In genomic region chr1:14403961-14404645, GRCh38 we compare ENCODE assay signal across 21 cellular contexts.
"Had no signal": no experiment of that assay in that cellular context is flagged by ENCODE, and none has a peak within 500 bp of the region (broad histone marks: within the 10 kb centered on the region; RNA-seq: fewer than 3 reads in every experiment).

No MANE protein-coding gene starts in this region.

- H3K27ac ChIP-seq: esophagus muscularis mucosa, prostate gland, tibial nerve had no signal

- H3K4me1 ChIP-seq: esophagus muscularis mucosa, prostate gland, tibial nerve had no signal

- H3K36me3 ChIP-seq: esophagus muscularis mucosa, prostate gland, tibial nerve had no signal

- H3K27me3 ChIP-seq: esophagus muscularis mucosa, tibial nerve had no signal

- H3K9me3 ChIP-seq: prostate gland had no signal

- ATAC-seq: activated CD8-positive, alpha-beta T cell treated with anti-CD3 and anti-CD28 coated beads, Interleukin-2, amount 10 ng/mL, durations not matched to agents 7 days and 5 days; naive thymus-derived CD8-positive, alpha-beta T cell; right cardiac atrium had no signal

- DNase-seq: activated B cell treated with CpG ODN at 0.5 μM for 24 hours; activated CD4-positive, alpha-beta T cell treated with anti-CD3 and anti-CD28 coated beads for 48 hours; activated CD8-positive, alpha-beta memory T cell treated with anti-CD3 and anti-CD28 coated beads, Interleukin-2, amount 50 U/mL, for 4 hours; activated CD8-positive, alpha-beta T cell treated with anti-CD3 and anti-CD28 coated beads, Interleukin-2, amount 10 ng/mL, durations not matched to agents 7 days and 5 days; activated gamma-delta T cell treated with Interleukin-2 at 50 U/mL for 16 hours; activated T-cell treated with anti-CD3 and anti-CD28 coated beads, Interleukin-2, amount 50 U/mL, for 48 hours; amniotic stem cell; hippocampal formation; immature natural killer cell; naive thymus-derived CD8-positive, alpha-beta T cell; nucleus accumbens; right cardiac atrium; stimulated activated CD4-positive, alpha-beta T cell treated with anti-CD3 and anti-CD28 coated beads, Interleukin-4, amount 100 ng/mL, for 4 hours; stimulated activated CD8-positive, alpha-beta memory T cell treated with anti-CD3 and anti-CD28 coated beads, Interleukin-4, amount 100 ng/mL, for 48 hours; stimulated activated naive CD4-positive, alpha-beta T cell treated with Interleukin-2 at 50 U/mL for 16 hours; substantia nigra; T-helper 2 cell had no signal

- H3K4me3 ChIP-seq: esophagus muscularis mucosa, prostate gland, skin epidermis, tibial nerve had no signal
